In genomic region chr2:26691881-26692813, GRCh38 we compare ENCODE assay signal across 8 cellular contexts. TPM values are rescaled to one million over a fixed set of nuclear protein-coding genes. Genes with fewer than 3 reads are reported as not detected.
DNase-seq lines count a peak whose midpoint lies in the region; ATAC-seq lines count a peak whose summit lies in the region.

TSS of gene KCNK3 (plus strand) at chr2:26692722. CDS start at chr2:26692876, 154 bp downstream.

- CTCF ChIA-PET in activated CD4-positive, alpha-beta memory T cell treated with anti-CD3 and anti-CD28 coated beads for 36 hours (lab: Charles Lee): no interaction called here

- H3K4me3 ChIP-seq in mesendoderm (ENCODE audit: low read length): no peak within 1 kb of the TSS

- H3K56ac ChIP-seq in mesendoderm (ENCODE audit: low read length): peak within 1 kb of the TSS; percentile 35

- peak within 1 kb of the TSS; percentile 93 for H3K4me2 ChIP-seq in mesendoderm (ENCODE audit: low read length)

- H3K4me1 Mint-ChIP-seq in activated CD4-positive, alpha-beta memory T cell treated with anti-CD3 and anti-CD28 coated beads for 36 hours (ENCODE audit: low read depth): no peaks in the 10 kb centered on the region
- peaks cover 0 to 2% of the 10 kb centered on the region in 2 donors for H3K4me1 Mint-ChIP-seq in effector memory CD8-positive, alpha-beta T cell (ENCODE audit: low read depth in 2 of 2)

- no peak within 1 kb of the TSS for H2BK15ac ChIP-seq in mesendoderm (replicated peaks; ENCODE audit: low read depth)

- H3K4me1 ChIP-seq in mesendoderm (ENCODE audit: control insufficient read depth, low read depth, low read length): peaks cover 3% of the 10 kb centered on the region

- POLR2A ChIA-PET in activated CD4-positive, alpha-beta memory T cell treated with anti-CD3 and anti-CD28 coated beads for 36 hours (lab: Charles Lee): no interaction called here

- no peaks in the 10 kb centered on the region for H3K79me1 ChIP-seq in mesendoderm (ENCODE audit: low read length)

- DNase-seq in COR-L47 (lab: John Stamatoyannopoulos, UW) (peak; percentile 59), NCI-H1694 treated with DMSO at 0.1 percent for 48 hours (lab: John Stamatoyannopoulos, UW) (peak; percentile 78), mesendoderm (peak; percentile 84)
- DNase-seq in activated CD4-positive, alpha-beta memory T cell treated with anti-CD3 and anti-CD28 coated beads for 36 hours: peak; percentile 54
- peak; percentile 5 to 24 (median 11) for DNase-seq in effector memory CD8-positive, alpha-beta T cell
- DNase-seq in stimulated activated CD8-positive, alpha-beta memory T cell treated with anti-CD3 and anti-CD28 coated beads, Interleukin-7, amount 100 ng/mL, for 24 hours (ENCODE audit: low read depth): peak; percentile 15

- peaks cover 16% of the 10 kb centered on the region for H3K27me3 ChIP-seq in mesendoderm (ENCODE audit: insufficient read depth, low read length, poor library complexity)

- H3K4ac ChIP-seq in mesendoderm (ENCODE audit: low read depth, low read length): no peak within 1 kb of the TSS

- H2AK5ac ChIP-seq in mesendoderm (ENCODE audit: low read length): no peak within 1 kb of the TSS

- H3K36me3 ChIP-seq in mesendoderm (ENCODE audit: control insufficient read depth, insufficient read depth, low read length): no peaks in the 10 kb centered on the region

- no peak within 1 kb of the TSS for H4K5ac ChIP-seq in mesendoderm (ENCODE audit: low read length)

- no peaks in the 10 kb centered on the region for H3K9me3 Mint-ChIP-seq in activated CD4-positive, alpha-beta memory T cell treated with anti-CD3 and anti-CD28 coated beads for 36 hours
- no peaks in the 10 kb centered on the region for H3K9me3 Mint-ChIP-seq in effector memory CD8-positive, alpha-beta T cell

- no peaks in the 10 kb centered on the region for H3K79me2 ChIP-seq in mesendoderm (ENCODE audit: control insufficient read depth, insufficient read depth, low read length)

- H3K36me3 Mint-ChIP-seq in activated CD4-positive, alpha-beta memory T cell treated with anti-CD3 and anti-CD28 coated beads for 36 hours: no peaks in the 10 kb centered on the region
- no peaks in the 10 kb centered on the region for H3K36me3 Mint-ChIP-seq in effector memory CD8-positive, alpha-beta T cell (ENCODE audit: insufficient read depth)

- H2BK120ac ChIP-seq in mesendoderm (ENCODE audit: low read depth, low read length): no peak within 1 kb of the TSS

- H3K27me3 Mint-ChIP-seq in activated CD4-positive, alpha-beta memory T cell treated with anti-CD3 and anti-CD28 coated beads for 36 hours: peaks cover 50% of the 10 kb centered on the region
- peaks cover 69 to 95% of the 10 kb centered on the region in 2 donors for H3K27me3 Mint-ChIP-seq in effector memory CD8-positive, alpha-beta T cell

- intact Hi-C loops in activated CD4-positive, alpha-beta memory T cell treated with anti-CD3 and anti-CD28 coated beads for 36 hours (cut with micrococcal nuclease): no loop called here

- no peak within 1 kb of the TSS for H2BK5ac ChIP-seq in mesendoderm (ENCODE audit: low read length)

- peak within 1 kb of the TSS; percentile 65 for H3K9ac ChIP-seq in mesendoderm (ENCODE audit: low read length)

- H4K8ac ChIP-seq in mesendoderm (ENCODE audit: low read depth, low read length): no peak within 1 kb of the TSS

- H3K27ac Mint-ChIP-seq in activated CD4-positive, alpha-beta memory T cell treated with anti-CD3 and anti-CD28 coated beads for 36 hours: no peak within 1 kb of the TSS
- no peak within 1 kb of the TSS for H3K27ac Mint-ChIP-seq in effector memory CD8-positive, alpha-beta T cell

- no peak within 1 kb of the TSS for H3K18ac ChIP-seq in mesendoderm (ENCODE audit: low read length)

- WGBS in mesendoderm (ENCODE audit: extremely low coverage, insufficient coverage, low lambda C conversion rate): no CpG with 5 or more reads among the region's 53 CpGs

- peak within 1 kb of the TSS; percentile 15 for H3K23ac ChIP-seq in mesendoderm (ENCODE audit: low read length)

- H3K4me3 Mint-ChIP-seq in activated CD4-positive, alpha-beta memory T cell treated with anti-CD3 and anti-CD28 coated beads for 36 hours: no peak within 1 kb of the TSS
- peak within 1 kb of the TSS in 1 of 2 donors; percentile 39 for H3K4me3 Mint-ChIP-seq in effector memory CD8-positive, alpha-beta T cell

- H3K27ac ChIP-seq in mesendoderm (ENCODE audit: low read depth, low read length): no peak within 1 kb of the TSS

- ATAC-seq in effector memory CD8-positive, alpha-beta T cell (replicated peaks): peak; percentile 83
- ATAC-seq in HG02840 (IDR thresholded peaks at IDR 0.05; ENCODE audit: low FRiP score, unreplicated experiment) (no peak), HG02981 (IDR thresholded peaks at IDR 0.05; ENCODE audit: unreplicated experiment) (no peak)

RNA-seq across cellular contexts. Expression of gene KCNK3, which starts in this region (rescaled TPM):
- total RNA-seq in activated CD4-positive, alpha-beta memory T cell treated with anti-CD3 and anti-CD28 coated beads for 36 hours: not detected
- polyA plus RNA-seq in mesendoderm (2013, experiment 1 of 2): 0.51 TPM
- polyA plus RNA-seq in mesendoderm (2013, experiment 2 of 2): 0.38 TPM

Comparison
In these comparisons a context has a peak if more than half of its experiments do, and no peak if none do; other contexts are left out.
1. Peak in DNase-seq in activated CD4-positive, alpha-beta memory T cell treated with anti-CD3 and anti-CD28 coated beads for 36 hours; RNA of the gene not detected or under 1 TPM.
2. DNase-seq: peak in every context shown above with its lines; median percentile 84 in mesendoderm; 78 in NCI-H1694 treated with DMSO at 0.1 percent for 48 hours; 59 in COR-L47; 54 in activated CD4-positive, alpha-beta memory T cell treated with anti-CD3 and anti-CD28 coated beads for 36 hours; 15 in stimulated activated CD8-positive, alpha-beta memory T cell treated with anti-CD3 and anti-CD28 coated beads, Interleukin-7, amount 100 ng/mL, for 24 hours; 11 in effector memory CD8-positive, alpha-beta T cell.